Comparison of ENCODE assay signal across 19 cellular contexts in the genomic region with DNA sequence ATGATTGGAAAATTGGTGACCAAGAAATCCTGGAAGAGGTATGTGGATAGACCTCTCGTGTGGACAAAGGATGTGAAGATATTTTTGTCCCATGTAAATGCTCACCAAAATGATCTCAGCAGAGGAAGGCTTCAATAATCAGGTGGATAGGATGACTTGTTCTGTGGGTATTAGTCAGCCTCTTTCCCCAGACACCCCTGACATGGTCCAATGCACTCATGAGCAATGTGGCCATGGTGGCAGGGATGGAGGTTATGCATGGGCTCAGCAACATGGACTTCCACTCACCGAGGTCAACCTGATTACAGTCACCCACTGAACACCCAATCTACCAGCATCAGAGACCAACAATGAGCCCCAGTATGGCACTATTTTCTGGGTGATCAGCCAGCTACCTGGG. TPM values are rescaled to one million over a fixed set of nuclear protein-coding genes. Genes with fewer than 3 reads are reported as not detected.
DNase-seq lines count a peak whose midpoint lies in the region; ATAC-seq and TF ChIP-seq lines count a peak whose summit lies in the region.
"Had no signal": no experiment of that assay in that cellular context is flagged by ENCODE, and none has a peak within 500 bp of the region (broad histone marks: within the 10 kb centered on the region; RNA-seq: fewer than 3 reads in every experiment).

No MANE protein-coding gene starts in this region.

- H3K79me2 ChIP-seq in PC-9 (ENCODE audit: low read depth) = no peaks in the 10 kb centered on the region

- TF ChIP-seq POLR2A in gastroesophageal sphincter (IDR thresholded peaks at IDR 0.05) (no peak), stomach (IDR thresholded peaks at IDR 0.05) (no peak)

- intact Hi-C loops in stomach (cut with DNase I; ENCODE audit: low total_unique reads) = no loop called here
- intact Hi-C loops in PC-9 (cut with micrococcal nuclease; ENCODE audit: unreplicated experiment) = loop anchor here (10.0 kb wide), 1 partner anchor 421 kb away; a partner anchor contains a TSS

- no TSS peak for BruUV-seq in PC-9 (replicated peaks; lab: Mats Ljungman, UMichigan)

- H3K27ac Mint-ChIP-seq in activated T-helper 17 cell treated with anti-CD3 and anti-CD28 coated beads, Interleukin-2, amount 50 U/mL, for 72 hours = no peak overlapping the region
- H3K27ac Mint-ChIP-seq in stimulated activated effector memory CD8-positive, alpha-beta T cell treated with anti-CD3 and anti-CD28 coated beads, Interleukin-12 subunit alpha, Interleukin-12 subunit beta, amount 100 ng/mL, for 72 hours = no peak overlapping the region
- H3K27ac Mint-ChIP-seq: CD4-positive, alpha-beta T cell had no signal

- ATAC-seq in activated T-helper 17 cell treated with anti-CD3 and anti-CD28 coated beads, Interleukin-2, amount 50 U/mL, for 72 hours (replicated peaks) = peak; percentile 53
- peak; percentile 67 for ATAC-seq in stimulated activated effector memory CD8-positive, alpha-beta T cell treated with anti-CD3 and anti-CD28 coated beads, Interleukin-12 subunit alpha, Interleukin-12 subunit beta, amount 100 ng/mL, for 72 hours
- no peak for ATAC-seq in gastroesophageal sphincter
- ATAC-seq: GM12878, HCT116, HepG2 had no signal

- H3K36me3 Mint-ChIP-seq in activated T-helper 17 cell treated with anti-CD3 and anti-CD28 coated beads, Interleukin-2, amount 50 U/mL, for 72 hours (ENCODE audit: low read depth) = no peaks in the 10 kb centered on the region
- no peaks in the 10 kb centered on the region for H3K36me3 Mint-ChIP-seq in stimulated activated effector memory CD8-positive, alpha-beta T cell treated with anti-CD3 and anti-CD28 coated beads, Interleukin-12 subunit alpha, Interleukin-12 subunit beta, amount 100 ng/mL, for 72 hours

- H2AFZ ChIP-seq in PC-9 = no peak overlapping the region
- H2AFZ ChIP-seq: GM23248 had no signal

- no peaks in the 10 kb centered on the region for H3K4me1 Mint-ChIP-seq in activated T-helper 17 cell treated with anti-CD3 and anti-CD28 coated beads, Interleukin-2, amount 50 U/mL, for 72 hours
- no peaks in the 10 kb centered on the region for H3K4me1 Mint-ChIP-seq in stimulated activated effector memory CD8-positive, alpha-beta T cell treated with anti-CD3 and anti-CD28 coated beads, Interleukin-12 subunit alpha, Interleukin-12 subunit beta, amount 100 ng/mL, for 72 hours

- TF ChIP-seq EP300 in gastroesophageal sphincter (IDR thresholded peaks at IDR 0.05) = no peak
- no peak for TF ChIP-seq EP300 in stomach (IDR thresholded peaks at IDR 0.05)

- DNase-seq in ACHN (peak; percentile 70), kidney epithelial cell (ENCODE audit: low read depth) (peak; percentile 75), stomach (no peak), mucosa of gallbladder (ENCODE audit: low spot score) (no peak), PC-9 (no peak)
- no peak for DNase-seq in stimulated activated effector memory CD8-positive, alpha-beta T cell treated with anti-CD3 and anti-CD28 coated beads, Interleukin-12 subunit alpha, Interleukin-12 subunit beta, amount 100 ng/mL, for 72 hours (ENCODE audit: low spot score in 2 of 2)
- DNase-seq: AML-193; CD4-positive, alpha-beta T cell; DMS79; GM23248 had no signal

- H3K27ac ChIP-seq in gastroesophageal sphincter (no peak overlapping the region), stomach (no peak overlapping the region), PC-9 (no peak overlapping the region)
- H3K27ac ChIP-seq: 22Rv1; BLaER1 treated with 17β-estradiol and CSF1 and Interleukin-3, amounts not matched to agents 10 nM and 100 nM; GM23248 had no signal

- POLR2A ChIA-PET in PC-9 (lab: Charles Lee; ENCODE audit: unreplicated experiment) = no interaction called here

- H4K20me1 ChIP-seq in PC-9 (ENCODE audit: insufficient read depth) = no peaks in the 10 kb centered on the region
- H4K20me1 ChIP-seq: BLaER1 treated with 17β-estradiol and CSF1 and Interleukin-3, amounts not matched to agents 10 nM and 100 nM had no signal

- H3K4me1 ChIP-seq in gastroesophageal sphincter (peaks cover 0 to 5% (median 0%) of the 10 kb centered on the region in 3 donors), stomach (no peaks in the 10 kb centered on the region), PC-9 (replicated peaks; ENCODE audit: insufficient read depth) (peaks cover 2% of the 10 kb centered on the region)

- no peaks in the 10 kb centered on the region for H3F3A ChIP-seq in PC-9 (ENCODE audit: insufficient read depth, low read depth)

- H3K4me3 ChIP-seq in kidney epithelial cell (ENCODE audit: low read depth, low read length) = no peak overlapping the region
- no peak overlapping the region for H3K4me3 ChIP-seq in gastroesophageal sphincter
- H3K4me3 ChIP-seq in stomach = no peak overlapping the region
- no peak overlapping the region for H3K4me3 ChIP-seq in PC-9
- H3K4me3 ChIP-seq: BLaER1 treated with 17β-estradiol and CSF1 and Interleukin-3, amounts not matched to agents 10 nM and 100 nM; GM12878; GM23248 had no signal

- CTCF ChIA-PET in PC-9 (lab: Charles Lee) = interaction anchor here (0.6 kb wide), 1 partner anchor 360 kb away, joined by 4 read pairs; no protein-coding TSS in a partner anchor

- H3K9me2 ChIP-seq in PC-9 (ENCODE audit: insufficient read depth) = no peaks in the 10 kb centered on the region

- no peak overlapping the region for H3K4me2 ChIP-seq in PC-9
- H3K4me2 ChIP-seq: BLaER1 treated with 17β-estradiol and CSF1 and Interleukin-3, amounts not matched to agents 10 nM and 100 nM had no signal

- H3K27me3 Mint-ChIP-seq in activated T-helper 17 cell treated with anti-CD3 and anti-CD28 coated beads, Interleukin-2, amount 50 U/mL, for 72 hours = peaks cover 6% of the 10 kb centered on the region
- H3K27me3 Mint-ChIP-seq: CD4-positive, alpha-beta T cell had no signal

- TF ChIP-seq CTCF in kidney epithelial cell (IDR thresholded peaks at IDR 0.05; ENCODE audit: insufficient read depth, low read length, poor library complexity, severe bottlenecking) (no peak), gastroesophageal sphincter (IDR thresholded peaks at IDR 0.05) (no peak), stomach (IDR thresholded peaks at IDR 0.05) (no peak), PC-9 (conservative IDR thresholded peaks at IDR 0.05) (no peak)

- H3K36me3 ChIP-seq in kidney epithelial cell (ENCODE audit: control insufficient read depth, insufficient read depth, low read length) (no peaks in the 10 kb centered on the region), gastroesophageal sphincter (no peaks in the 10 kb centered on the region), stomach (no peaks in the 10 kb centered on the region), PC-9 (ENCODE audit: low read depth) (no peaks in the 10 kb centered on the region)
- H3K36me3 ChIP-seq: BLaER1 treated with 17β-estradiol and CSF1 and Interleukin-3, amounts not matched to agents 10 nM and 100 nM had no signal

- H3K4me3 Mint-ChIP-seq in activated T-helper 17 cell treated with anti-CD3 and anti-CD28 coated beads, Interleukin-2, amount 50 U/mL, for 72 hours = no peak overlapping the region
- H3K4me3 Mint-ChIP-seq in stimulated activated effector memory CD8-positive, alpha-beta T cell treated with anti-CD3 and anti-CD28 coated beads, Interleukin-12 subunit alpha, Interleukin-12 subunit beta, amount 100 ng/mL, for 72 hours = no peak overlapping the region
- H3K4me3 Mint-ChIP-seq: CD4-positive, alpha-beta T cell had no signal

- in situ Hi-C loops in ACHN (cut with HindIII; ENCODE audit: low pct_ligation_motif_present, low pct_unique_long_range_greater_than_20kb, low sequenced_read_pairs) = no loop called here

- 73 to 100% methylated on average over 1 to 2 of the region's 2 CpGs for WGBS in gastroesophageal sphincter (ENCODE audit: low coverage in 1 of 2), 2 donors
- 78 to 96% (median 90%) methylated on average over 2 of the region's 2 CpGs for WGBS in stomach, 5 donors

- no peaks in the 10 kb centered on the region for H3K9me3 Mint-ChIP-seq in activated T-helper 17 cell treated with anti-CD3 and anti-CD28 coated beads, Interleukin-2, amount 50 U/mL, for 72 hours
- no peaks in the 10 kb centered on the region for H3K9me3 Mint-ChIP-seq in stimulated activated effector memory CD8-positive, alpha-beta T cell treated with anti-CD3 and anti-CD28 coated beads, Interleukin-12 subunit alpha, Interleukin-12 subunit beta, amount 100 ng/mL, for 72 hours
- H3K9me3 Mint-ChIP-seq: CD4-positive, alpha-beta T cell had no signal

- H3K9me3 ChIP-seq in gastroesophageal sphincter = no peaks in the 10 kb centered on the region
- H3K9me3 ChIP-seq in stomach = no peaks in the 10 kb centered on the region
- H3K9me3 ChIP-seq in PC-9 (ENCODE audit: insufficient read depth, low read depth) = no peaks in the 10 kb centered on the region
- H3K9me3 ChIP-seq: BLaER1 treated with 17β-estradiol and CSF1 and Interleukin-3, amounts not matched to agents 10 nM and 100 nM had no signal

- no peaks in the 10 kb centered on the region for H3K27me3 ChIP-seq in kidney epithelial cell (ENCODE audit: control insufficient read depth, insufficient read depth, low read length)
- H3K27me3 ChIP-seq in gastroesophageal sphincter = no peaks in the 10 kb centered on the region
- H3K27me3 ChIP-seq in stomach = no peaks in the 10 kb centered on the region
- no peaks in the 10 kb centered on the region for H3K27me3 ChIP-seq in PC-9 (ENCODE audit: insufficient read depth, low read depth)

RNA-seq across cellular contexts. Expression of a gene that starts 20.2 kb away (rescaled TPM):
- total RNA-seq in activated T-helper 17 cell treated with anti-CD3 and anti-CD28 coated beads, Interleukin-2, amount 50 U/mL, for 72 hours = under 1 TPM in 1 of 2 donors, not detected in 1; 0.13 TPM
- total RNA-seq in kidney epithelial cell = 0.34 TPM in 1 of 2 replicates, not detected in the other
- not detected for total RNA-seq in gastroesophageal sphincter
- total RNA-seq in stomach = not detected
- polyA plus RNA-seq in stomach = under 1 TPM in 1 of 3 donors, not detected in 2; 0.46 TPM
- total RNA-seq in mucosa of gallbladder = not detected
- total RNA-seq in PC-9 (2021) = not detected in 2 replicates
- total RNA-seq: A673, G401, GM12878, GM23248, HepG2 had no signal
- polyA plus RNA-seq: HepG2 had no signal

Comparison
In these comparisons a context has a peak if more than half of its experiments do, and no peak if none do; other contexts are left out.
1. DNase-seq: peak in ACHN (single experiment) and kidney epithelial cell (single experiment); none in stimulated activated effector memory CD8-positive, alpha-beta T cell treated with anti-CD3 and anti-CD28 coated beads, Interleukin-12 subunit alpha, Interleukin-12 subunit beta, amount 100 ng/mL, for 72 hours (0 of 2), stomach (single experiment), mucosa of gallbladder (single experiment) and PC-9 (0 of 2).